8 cellular contexts compared by ENCODE assay signal in the genomic region with DNA sequence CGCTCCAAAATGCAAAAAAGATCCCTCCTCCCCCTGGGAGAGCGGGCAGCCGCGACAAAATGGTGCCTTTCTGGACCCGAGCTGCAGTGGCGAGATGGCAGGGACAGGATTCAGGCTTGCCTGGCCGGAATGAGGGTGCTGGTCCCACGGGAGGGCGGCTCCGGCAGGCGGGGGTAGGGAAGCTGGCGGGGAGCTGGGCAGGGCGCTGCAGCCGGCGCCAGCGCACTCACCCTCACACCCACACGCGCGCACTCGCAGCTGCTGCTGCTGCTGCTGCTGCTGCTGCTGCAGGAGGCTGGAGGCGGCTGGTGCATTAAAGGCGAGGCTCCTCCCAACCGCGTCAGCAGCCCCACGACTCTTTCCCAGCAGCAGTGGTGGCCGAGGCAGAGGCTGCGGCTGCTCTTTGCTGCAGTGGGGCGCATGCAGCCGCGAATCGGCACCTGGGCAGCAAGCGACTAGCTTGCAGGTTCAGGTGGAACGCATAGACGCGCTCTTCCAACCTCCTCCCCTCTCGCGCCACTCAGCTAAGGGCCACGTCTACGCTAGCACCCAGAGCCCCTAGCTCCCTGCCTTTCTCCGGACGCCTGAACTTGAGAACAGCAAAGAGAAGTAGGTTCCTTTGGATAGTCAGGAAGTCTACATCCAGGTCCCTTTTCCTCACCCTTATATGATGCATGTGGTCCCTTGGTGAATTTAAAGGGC. TPM values are rescaled to one million over a fixed set of nuclear protein-coding genes. Genes with fewer than 3 reads are reported as not detected.
A peak's percentile ranks its signal among the peaks of the same experiment; 100 is the strongest.
DNase-seq lines count a peak whose midpoint lies in the region; ATAC-seq and TF ChIP-seq lines count a peak whose summit lies in the region.

TSS of gene PPP2R2B (minus strand) at position 287 of the 702 bp plus-strand sequence.

- H2AFZ ChIP-seq in OCI-LY7 (ENCODE audit: low read length) = no peak within 1 kb of the TSS

- BruUV-seq in OCI-LY7 (replicated peaks; lab: Mats Ljungman, UMichigan) = no TSS peak

- H3K79me2 ChIP-seq in OCI-LY7 (ENCODE audit: insufficient read depth, low read depth, low read length) = no peaks in the 10 kb centered on the region

- peak within 1 kb of the TSS; percentile 84 for H3K4me3 ChIP-seq in iPS-15b (ENCODE audit: low read depth, low read length)
- peak within 1 kb of the TSS; percentile 74 for H3K4me3 ChIP-seq in retinal pigment epithelial cell (ENCODE audit: low read length)
- no peak within 1 kb of the TSS for H3K4me3 ChIP-seq in OCI-LY7 (ENCODE audit: low read depth, low read length, poor library complexity, severe bottlenecking)

- no peaks in the 10 kb centered on the region for H4K20me1 ChIP-seq in OCI-LY7 (ENCODE audit: insufficient read depth, low read length)

- H3K9me3 ChIP-seq in iPS-15b (ENCODE audit: control insufficient read depth, insufficient read depth, low read length) = no peaks in the 10 kb centered on the region
- no peaks in the 10 kb centered on the region for H3K9me3 ChIP-seq in OCI-LY7 (ENCODE audit: low read length)

- H3K4me2 ChIP-seq in OCI-LY7 (ENCODE audit: low read length) = no peak within 1 kb of the TSS

- ATAC-seq in HG03354 (IDR thresholded peaks at IDR 0.05; ENCODE audit: poor library complexity, severe bottlenecking, unreplicated experiment) (peak; percentile 44), GM19455 (IDR thresholded peaks at IDR 0.05; ENCODE audit: unreplicated experiment) (no peak)

- no peaks in the 10 kb centered on the region for H3K36me3 ChIP-seq in iPS-15b (ENCODE audit: control insufficient read depth, insufficient read depth, low read length)
- no peaks in the 10 kb centered on the region for H3K36me3 ChIP-seq in OCI-LY7 (ENCODE audit: insufficient read depth, low read length)

- peaks cover 36% of the 10 kb centered on the region for H3K27me3 ChIP-seq in iPS-15b (ENCODE audit: control insufficient read depth, insufficient read depth, low read length)

- intact Hi-C loops in OCI-LY7 (cut with micrococcal nuclease; ENCODE audit: unreplicated experiment) = no loop called here

- H3K9me2 ChIP-seq in OCI-LY7 (ENCODE audit: insufficient read depth, low read length) = no peaks in the 10 kb centered on the region

- POLR2A ChIA-PET in OCI-LY7 (lab: Charles Lee) = no interaction called here

- H3K27ac ChIP-seq in OCI-LY7 (ENCODE audit: low read depth, low read length, poor library complexity, severe bottlenecking) = no peak within 1 kb of the TSS

- peak within 1 kb of the TSS; percentile 51 for H3K9ac ChIP-seq in iPS-15b (ENCODE audit: low read depth, low read length)

- H3K4me1 ChIP-seq in iPS-15b (ENCODE audit: control insufficient read depth, insufficient read depth, low read length) (peaks cover 28% of the 10 kb centered on the region), OCI-LY7 (ENCODE audit: insufficient read depth, low read length, poor library complexity, severe bottlenecking) (no peaks in the 10 kb centered on the region)

- DNase-seq in DMS 273 treated with DMSO at 0.1 percent for 48 hours (lab: John Stamatoyannopoulos, UW) = peak; percentile 25
- peak; percentile 10 for DNase-seq in T follicular helper cell (ENCODE audit: low read depth)
- DNase-seq in astrocyte of the hippocampus (ENCODE audit: low read depth, low spot score) = peak; percentile 82
- DNase-seq in retinal pigment epithelial cell (ENCODE audit: low read depth) = no peak
- no peak for DNase-seq in OCI-LY7 (ENCODE audit: low spot score)

- TF ChIP-seq CTCF in retinal pigment epithelial cell (conservative IDR thresholded peaks at IDR 0.05; ENCODE audit: low read depth, low read length) (no peak), OCI-LY7 (conservative IDR thresholded peaks at IDR 0.05; ENCODE audit: low read length) (no peak)

- CTCF ChIA-PET in OCI-LY7 (lab: Charles Lee; ENCODE audit: unreplicated experiment) = no interaction called here

RNA-seq across cellular contexts. Expression of gene PPP2R2B, which starts in this region (rescaled TPM):
- total RNA-seq in OCI-LY7 (2014; rRNA removed; shearing (Covaris generic)) = not detected in 2 replicates
- not detected in 2 replicates for total RNA-seq in OCI-LY7 (2022)

Comparison
In these comparisons a context has a peak if more than half of its experiments do, and no peak if none do; other contexts are left out.
1. DNase-seq: peak in DMS 273 treated with DMSO at 0.1 percent for 48 hours (single experiment), T follicular helper cell (single experiment) and astrocyte of the hippocampus (single experiment); none in retinal pigment epithelial cell (single experiment) and OCI-LY7 (single experiment).